12 cellular contexts compared by ENCODE assay signal in the genomic region with DNA sequence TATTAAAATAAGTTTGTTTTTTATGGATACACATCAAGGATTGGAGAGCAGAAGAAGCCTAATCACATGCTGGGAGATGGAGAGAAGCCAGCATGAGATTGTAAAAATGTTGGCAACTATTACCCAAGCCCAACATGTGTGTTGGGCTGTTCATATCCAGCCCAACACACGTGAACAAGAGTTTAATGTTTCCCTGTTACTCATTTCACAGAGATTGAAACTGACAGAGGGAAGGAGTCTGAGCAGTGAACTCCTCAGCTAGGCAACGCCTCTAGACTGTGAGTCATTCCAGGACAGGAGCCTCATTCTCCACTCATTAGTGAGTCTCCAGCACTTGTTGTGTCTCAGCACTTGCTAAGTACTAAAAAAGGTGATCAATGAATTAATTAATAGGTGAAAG. TPM values are rescaled to one million over a fixed set of nuclear protein-coding genes. Genes with fewer than 3 reads are reported as not detected.
DNase-seq lines count a peak whose midpoint lies in the region; ATAC-seq, FAIRE-seq and TF ChIP-seq lines count a peak whose summit lies in the region.
"Had no signal": no experiment of that assay in that cellular context is flagged by ENCODE, and none has a peak within 500 bp of the region (broad histone marks: within the 10 kb centered on the region; RNA-seq: fewer than 3 reads in every experiment).

No MANE protein-coding gene starts in this region.

- H3K9me3 ChIP-seq in right cardiac atrium (ENCODE audit: control insufficient read depth, low read length) (no peaks in the 10 kb centered on the region), right atrium auricular region (no peaks in the 10 kb centered on the region), astrocyte (ENCODE audit: insufficient read depth, low read depth, low read length) (no peaks in the 10 kb centered on the region), pancreas (no peaks in the 10 kb centered on the region), esophagus squamous epithelium (no peaks in the 10 kb centered on the region)
- H3K9me3 ChIP-seq: upper lobe of left lung had no signal

- 37% methylated on average over 2 of the region's 2 CpGs for WGBS in right cardiac atrium
- 39 to 58% methylated on average over 2 of the region's 2 CpGs for WGBS in pancreas, 2 donors
- WGBS in esophagus squamous epithelium, 2 donors = 28 to 35% methylated on average over 2 of the region's 2 CpGs

- H4K20me1 ChIP-seq in astrocyte (ENCODE audit: insufficient read depth, low read length) = no peaks in the 10 kb centered on the region

- H3K9me3 Mint-ChIP-seq in astrocyte (ENCODE audit: unreplicated experiment) = no peaks in the 10 kb centered on the region
- H3K9me3 Mint-ChIP-seq: T-helper 2 cell treated with Interferon-gamma antibody and Interleukin-4, amounts not matched to agents 5 μg/mL and 100 μg/mL, for 36 hours had no signal

- FAIRE-seq in astrocyte (lab: Jason Lieb, UNC) (peak; percentile 80), urothelium cell line (lab: Jason Lieb, UNC) (no peak), pancreas (lab: Jason Lieb, UNC) (no peak)
- FAIRE-seq: islet of Langerhans had no signal

- H3K4me2 ChIP-seq in astrocyte (ENCODE audit: low read length) = no peak overlapping the region

- H3K27ac ChIP-seq in right cardiac atrium (ENCODE audit: low read length) = no peak overlapping the region
- no peak overlapping the region for H3K27ac ChIP-seq in right atrium auricular region
- no peak overlapping the region for H3K27ac ChIP-seq in astrocyte (ENCODE audit: low read depth, low read length)
- no peak overlapping the region for H3K27ac ChIP-seq in pancreas
- H3K27ac ChIP-seq in esophagus squamous epithelium = no peak overlapping the region
- H3K27ac ChIP-seq: upper lobe of left lung had no signal

- H3K9ac ChIP-seq in astrocyte (ENCODE audit: low read length) = no peak overlapping the region

- H3K4me1 ChIP-seq in right cardiac atrium (ENCODE audit: control insufficient read depth, insufficient read depth, low read length) = no peaks in the 10 kb centered on the region
- peaks cover 0 to 9% of the 10 kb centered on the region in 2 donors for H3K4me1 ChIP-seq in right atrium auricular region
- H3K4me1 ChIP-seq in astrocyte (ENCODE audit: insufficient read depth, low read length) = peaks cover 12% of the 10 kb centered on the region
- no peaks in the 10 kb centered on the region for H3K4me1 ChIP-seq in pancreas
- H3K4me1 ChIP-seq in esophagus squamous epithelium = no peaks in the 10 kb centered on the region
- H3K4me1 ChIP-seq: upper lobe of left lung had no signal

- H3K36me3 ChIP-seq in right atrium auricular region (no peaks in the 10 kb centered on the region), astrocyte (ENCODE audit: insufficient read depth, low read length) (peaks cover 3% of the 10 kb centered on the region), pancreas (no peaks in the 10 kb centered on the region), esophagus squamous epithelium (no peaks in the 10 kb centered on the region)
- H3K36me3 ChIP-seq: upper lobe of left lung had no signal

- TF ChIP-seq POLR2A in esophagus squamous epithelium (IDR thresholded peaks at IDR 0.05) = no peak

- DNase-seq in right cardiac atrium (no peak), right atrium auricular region (ENCODE audit: low spot score) (no peak), astrocyte (ENCODE audit: low read depth) (peak; percentile 84), urothelium cell line (ENCODE audit: low spot score) (peak; percentile 38), pancreas (no peak), esophagus squamous epithelium (lab: John Stamatoyannopoulos, UW) (no peak), NCI-H187 treated with DMSO at 0.1 percent for 48 hours (lab: John Stamatoyannopoulos, UW) (no peak)
- DNase-seq: DND-41, upper lobe of left lung had no signal

- ATAC-seq in right cardiac atrium = peak; percentile 64 to 70
- peak; percentile 97 for ATAC-seq in HG03025 (IDR thresholded peaks at IDR 0.05; ENCODE audit: low FRiP score, unreplicated experiment)
- no peak for ATAC-seq in pancreas

- no peaks in the 10 kb centered on the region for H3K79me2 ChIP-seq in astrocyte (ENCODE audit: insufficient read depth, low read length)

- TF ChIP-seq CTCF in right atrium auricular region (IDR thresholded peaks at IDR 0.05) (no peak), astrocyte (IDR thresholded peaks at IDR 0.05; ENCODE audit: insufficient read depth, low read depth, low read length) (no peak), pancreas (IDR thresholded peaks at IDR 0.05) (no peak), esophagus squamous epithelium (IDR thresholded peaks at IDR 0.05) (no peak)

- intact Hi-C loops in right cardiac atrium (cut with DNase I) = no loop called here
- intact Hi-C loops in pancreas (cut with DNase I) = no loop called here
- intact Hi-C loops in esophagus squamous epithelium (cut with DNase I) = no loop called here

- no peak overlapping the region for H2AFZ ChIP-seq in astrocyte (ENCODE audit: low read depth, low read length)

- no peaks in the 10 kb centered on the region for H3K27me3 Mint-ChIP-seq in astrocyte (ENCODE audit: low read depth, unreplicated experiment)

- H3K4me3 Mint-ChIP-seq in astrocyte (ENCODE audit: unreplicated experiment) = no peak overlapping the region
- H3K4me3 Mint-ChIP-seq: T-helper 2 cell treated with Interferon-gamma antibody and Interleukin-4, amounts not matched to agents 5 μg/mL and 100 μg/mL, for 36 hours had no signal

- H3K4me3 ChIP-seq in right cardiac atrium (ENCODE audit: low read length) (no peak overlapping the region), right atrium auricular region (no peak overlapping the region), astrocyte (ENCODE audit: insufficient read depth, low read depth, low read length) (no peak overlapping the region), pancreas (no peak overlapping the region), esophagus squamous epithelium (no peak overlapping the region)
- H3K4me3 ChIP-seq: upper lobe of left lung had no signal

- H3K27ac Mint-ChIP-seq in astrocyte (ENCODE audit: unreplicated experiment) = peak overlapping the region; percentile 91
- H3K27ac Mint-ChIP-seq: T-helper 2 cell treated with Interferon-gamma antibody and Interleukin-4, amounts not matched to agents 5 μg/mL and 100 μg/mL, for 36 hours had no signal

- H3K36me3 Mint-ChIP-seq in astrocyte (ENCODE audit: low read depth, unreplicated experiment) = peaks cover 2% of the 10 kb centered on the region

- peaks cover 52% of the 10 kb centered on the region for H3K4me1 Mint-ChIP-seq in astrocyte (ENCODE audit: low read depth, unreplicated experiment)

- H3K27me3 ChIP-seq in right cardiac atrium (ENCODE audit: control insufficient read depth, insufficient read depth) = no peaks in the 10 kb centered on the region
- H3K27me3 ChIP-seq in right atrium auricular region = no peaks in the 10 kb centered on the region
- no peaks in the 10 kb centered on the region for H3K27me3 ChIP-seq in astrocyte (ENCODE audit: insufficient read depth, low read length)
- no peaks in the 10 kb centered on the region for H3K27me3 ChIP-seq in pancreas
- no peaks in the 10 kb centered on the region for H3K27me3 ChIP-seq in esophagus squamous epithelium
- H3K27me3 ChIP-seq: upper lobe of left lung had no signal

RNA-seq across cellular contexts. Expression of a gene that starts 43.2 kb away (rescaled TPM):
- total RNA-seq in right cardiac atrium (10 to 100 TPM; 21.1 to 33.8 (median 27.7) TPM), right atrium auricular region (10 to 100 TPM in 1 of 2 donors, 1 to 10 TPM in 1; 5.7 to 17.7 TPM), astrocyte (11.0 and 12.5 TPM in 2 replicates), pancreas (10 to 100 TPM; 14.4 to 29.9 (median 15.9) TPM), esophagus squamous epithelium (10 to 100 TPM in 3 of 4 donors, 1 to 10 TPM in 1; 9.2 to 18.5 (median 12.9) TPM)
- polyA plus RNA-seq in right cardiac atrium (18.9 TPM), pancreas (10 to 100 TPM; 15.0 to 19.7 TPM)

Comparison
In these comparisons a context has a peak if more than half of its experiments do, and no peak if none do; other contexts are left out.
1. ATAC-seq: peak in right cardiac atrium (2 of 2) and HG03025 (single experiment); none in pancreas (0 of 4).
2. DNase-seq: peak in astrocyte (single experiment) and urothelium cell line (single experiment); none in right cardiac atrium (0 of 3), right atrium auricular region (single experiment), pancreas (0 of 6), esophagus squamous epithelium (single experiment) and NCI-H187 treated with DMSO at 0.1 percent for 48 hours (single experiment).